Comparison of ENCODE assay signal across 14 cellular contexts in genomic region chr12:47650469-47650868, GRCh38. TPM values are rescaled to one million over a fixed set of nuclear protein-coding genes. Genes with fewer than 3 reads are reported as not detected.
A peak's percentile ranks its signal among the peaks of the same experiment; 100 is the strongest.
DNase-seq lines count a peak whose midpoint lies in the region; ATAC-seq and TF ChIP-seq lines count a peak whose summit lies in the region.
"Had no signal": no experiment of that assay in that cellular context is flagged by ENCODE, and none has a peak within 500 bp of the region (broad histone marks: within the 10 kb centered on the region; RNA-seq: fewer than 3 reads in every experiment).

No MANE protein-coding gene starts in this region.

- DNase-seq in NOMO-1 treated with DMSO at 0.1 percent for 48 hours (lab: John Stamatoyannopoulos, UW; ENCODE audit: unreplicated experiment): peak; percentile 40
- DNase-seq in NOMO-1 (lab: John Stamatoyannopoulos, UW; ENCODE audit: unreplicated experiment in 2 of 2): no peak
- DNase-seq in HFFc6: peak; percentile 5
- DNase-seq in sigmoid colon: no peak
- DNase-seq in NK-92 (lab: John Stamatoyannopoulos, UW; ENCODE audit: unreplicated experiment): no peak
- DNase-seq: activated gamma-delta T cell treated with Interleukin-2 at 50 U/mL for 16 hours; foreskin melanocyte; NCI-H2107; stimulated activated CD4-positive, alpha-beta T cell treated with anti-CD3 and anti-CD28 coated beads, Interleukin-4, amount 100 ng/mL, for 1 hour had no signal

- intact Hi-C loops in sigmoid colon (cut with DNase I): loop anchor here (2.0 to 5.0 kb wide), 3 partner anchors 34 to 187 kb away; no protein-coding TSS in a partner anchor

- no peaks in the 10 kb centered on the region for H3K36me3 ChIP-seq in sigmoid colon
- H3K36me3 ChIP-seq: suprapubic skin had no signal

- no peaks in the 10 kb centered on the region for H3K9me3 ChIP-seq in sigmoid colon
- H3K9me3 ChIP-seq: suprapubic skin had no signal

- peak; percentile 52 for ATAC-seq in HG03442 (IDR thresholded peaks at IDR 0.05; ENCODE audit: unreplicated experiment)
- ATAC-seq in HG03196 (IDR thresholded peaks at IDR 0.05; ENCODE audit: unreplicated experiment): no peak
- no peak for ATAC-seq in GM19463 (IDR thresholded peaks at IDR 0.05; ENCODE audit: unreplicated experiment)
- ATAC-seq: activated CD4-positive, CD25-positive, alpha-beta regulatory T cell treated with anti-CD3 and anti-CD28 coated beads, Interleukin-2, amount 50 U/mL, for 24 hours had no signal

- TF ChIP-seq EP300 in sigmoid colon (IDR thresholded peaks at IDR 0.05): no peak

- peaks cover 0 to 44% (median 31%) of the 10 kb centered on the region in 4 donors for H3K4me1 ChIP-seq in sigmoid colon

- no peaks in the 10 kb centered on the region for H3K9me3 Mint-ChIP-seq in HFFc6

- H3K27ac ChIP-seq in sigmoid colon: peak overlapping the region in 3 of 4 donors; percentile 55 to 72 (median 71)
- H3K27ac ChIP-seq: suprapubic skin had no signal

- H3K27ac Mint-ChIP-seq in HFFc6: no peak overlapping the region

- H3K4me3 ChIP-seq in sigmoid colon: no peak overlapping the region
- H3K4me3 ChIP-seq: suprapubic skin had no signal

- WGBS in sigmoid colon, 2 donors: 47 to 62% methylated on average over 1 of the region's 1 CpG

- H3K36me3 Mint-ChIP-seq in HFFc6 (ENCODE audit: low read depth): 0 out of 2 replicates have a peak, but pooled peaks cover 4% of the 10 kb centered on the region

- H3K27me3 ChIP-seq in sigmoid colon: no peaks in the 10 kb centered on the region
- H3K27me3 ChIP-seq: suprapubic skin had no signal

- no peak for TF ChIP-seq POLR2A in sigmoid colon (IDR thresholded peaks at IDR 0.05)

- H3K27me3 Mint-ChIP-seq in HFFc6 (ENCODE audit: insufficient read depth): peaks cover 2% of the 10 kb centered on the region; the same call in 1 of the 2 replicates

- no peak for TF ChIP-seq CTCF in HFFc6 (IDR thresholded peaks at IDR 0.05)
- TF ChIP-seq CTCF in sigmoid colon (IDR thresholded peaks at IDR 0.05): no peak

- no peak overlapping the region for H3K4me3 Mint-ChIP-seq in HFFc6

- peaks cover 23% of the 10 kb centered on the region for H3K4me1 Mint-ChIP-seq in HFFc6 (ENCODE audit: low read depth)

RNA-seq across cellular contexts. Expression of gene RPAP3, which starts 55.4 kb away (rescaled TPM):
- 10 to 100 TPM; 26.3 to 43.4 (median 39.0) TPM for total RNA-seq in HFFc6 (2021; fragmentation: NEBNext Ultra II Directional; extraction: Animal tissue kit (Norgen Biotek cat#: 25700))
- 10 to 100 TPM; 21.0 to 29.3 (median 25.6) TPM for total RNA-seq in sigmoid colon
- polyA plus RNA-seq in sigmoid colon: 10 to 100 TPM in 2 of 3 donors, 1 to 10 TPM in 1; 6.7 to 14.5 (median 10.2) TPM

Comparison
In these comparisons a context has a peak if more than half of its experiments do, and no peak if none do; other contexts are left out.
1. DNase-seq: peak in NOMO-1 treated with DMSO at 0.1 percent for 48 hours (single experiment) and HFFc6 (single experiment); none in NOMO-1 (0 of 2), sigmoid colon (single experiment) and NK-92 (single experiment).